Comparison of ENCODE assay signal across 8 cellular contexts in the genomic region with DNA sequence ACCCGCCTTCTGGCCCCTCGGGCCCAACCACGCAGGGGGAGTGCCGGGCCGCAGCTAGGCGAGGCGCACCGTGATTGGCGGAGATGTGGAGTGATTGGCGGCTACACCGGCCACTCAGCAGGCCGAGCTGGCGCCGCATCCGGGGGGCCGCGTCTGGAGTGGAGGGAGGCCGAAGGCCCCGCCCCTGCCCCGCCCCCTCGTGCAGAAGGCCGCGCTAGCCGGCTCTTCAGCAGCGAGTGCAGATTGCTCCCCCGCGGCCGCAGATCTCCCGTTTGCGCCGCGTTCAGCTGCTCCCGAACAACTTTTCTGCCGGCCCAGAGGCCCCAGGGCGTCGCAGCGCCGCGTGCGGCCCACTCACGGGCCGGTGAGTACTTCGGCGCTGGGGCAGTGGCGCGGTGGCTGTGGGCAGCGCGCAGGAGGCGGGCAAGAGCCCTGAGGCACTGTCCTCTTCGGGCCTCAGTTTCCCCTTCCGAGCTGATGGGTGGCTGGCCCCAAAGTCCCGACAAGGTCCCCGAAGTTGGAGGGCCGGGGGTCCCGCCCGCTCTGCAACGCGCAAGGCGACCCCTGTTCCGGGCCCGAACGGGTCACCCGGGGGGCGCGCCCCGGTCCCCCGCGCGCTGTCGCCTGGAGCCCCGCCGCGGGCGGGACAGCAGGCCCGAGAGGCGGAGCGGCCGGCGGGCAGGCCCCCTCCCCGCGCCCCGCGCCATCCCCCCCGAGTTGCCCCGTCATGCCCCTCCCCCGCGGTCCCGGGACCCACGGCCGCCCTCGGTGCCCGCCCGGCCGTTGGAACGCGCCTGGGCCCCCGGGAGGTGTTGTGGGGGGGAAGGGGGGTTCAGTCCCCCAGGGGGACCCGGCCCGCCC. TPM values are rescaled to one million over a fixed set of nuclear protein-coding genes. Genes with fewer than 3 reads are reported as not detected.
DNase-seq lines count a peak whose midpoint lies in the region; ATAC-seq and TF ChIP-seq lines count a peak whose summit lies in the region.

TSS of gene WFS1 (plus strand) at position 200 of the 861 bp plus-strand sequence. CDS start 7,606 bp downstream, outside the sequence.

- no peaks in the 10 kb centered on the region for H3K36me3 Mint-ChIP-seq in T-helper 1 cell treated with Interleukin-12 subunit alpha and Interleukin-12 subunit beta and Interleukin-4 antibody, amounts not matched to agents 30 μg/mL and 1 μg/mL, for 36 hours (ENCODE audit: low read depth)

- no peak within 1 kb of the TSS for H3K27ac Mint-ChIP-seq in T-helper 1 cell treated with Interleukin-12 subunit alpha and Interleukin-12 subunit beta and Interleukin-4 antibody, amounts not matched to agents 30 μg/mL and 1 μg/mL, for 36 hours

- peaks cover 52% of the 10 kb centered on the region for H3K27me3 Mint-ChIP-seq in T-helper 1 cell treated with Interleukin-12 subunit alpha and Interleukin-12 subunit beta and Interleukin-4 antibody, amounts not matched to agents 30 μg/mL and 1 μg/mL, for 36 hours (ENCODE audit: low read depth)

- 1% methylated on average over 89 to 97 of the region's 99 CpGs for WGBS in heart right ventricle, 2 donors
- 0% methylated on average over 4 to 21 of the region's 99 CpGs for WGBS in tibial nerve, 2 donors

- peak within 1 kb of the TSS; percentile 94 for H3K4me3 ChIP-seq in GM12864 (ENCODE audit: low read depth, low read length)
- peak within 1 kb of the TSS; percentile 86 to 100 (median 94) for H3K4me3 ChIP-seq in heart right ventricle
- peak within 1 kb of the TSS; percentile 80 to 99 (median 92) for H3K4me3 ChIP-seq in tibial nerve

- H3K36me3 ChIP-seq in heart right ventricle (no peaks in the 10 kb centered on the region), tibial nerve (no peaks in the 10 kb centered on the region)

- H3K27me3 ChIP-seq in heart right ventricle (peaks cover 0 to 26% (median 0%) of the 10 kb centered on the region in 7 donors), tibial nerve (no peaks in the 10 kb centered on the region)

- intact Hi-C loops in heart right ventricle (cut with DNase I), result loop anchor here in 1 of 10 donors (10.0 kb wide), 1 partner anchor 275 kb away; no protein-coding TSS in a partner anchor

- ATAC-seq in HG02642 (IDR thresholded peaks at IDR 0.05; ENCODE audit: poor library complexity, unreplicated experiment) (peak; percentile 100), heart right ventricle (peak; percentile 98 to 99 (median 99))

- H3K4me3 Mint-ChIP-seq in T-helper 1 cell treated with Interleukin-12 subunit alpha and Interleukin-12 subunit beta and Interleukin-4 antibody, amounts not matched to agents 30 μg/mL and 1 μg/mL, for 36 hours, result peak within 1 kb of the TSS; percentile 80

- DNase-seq in GM12864 (ENCODE audit: low read depth), result peak; percentile 93
- DNase-seq in NCI-H1417 (lab: John Stamatoyannopoulos, UW), result peak; percentile 98 to 99 (median 98)
- peak; percentile 96 for DNase-seq in amniotic stem cell (lab: John Stamatoyannopoulos, UW)
- DNase-seq in heart right ventricle, result peak; percentile 98 to 99
- DNase-seq in pons (ENCODE audit: low spot score), result peak; percentile 97
- DNase-seq in tibial nerve (ENCODE audit: low spot score in 2 of 2), result peak; percentile 97 to 98

- no peaks in the 10 kb centered on the region for H3K9me3 ChIP-seq in heart right ventricle
- no peaks in the 10 kb centered on the region for H3K9me3 ChIP-seq in tibial nerve

- TF ChIP-seq EP300 in tibial nerve (IDR thresholded peaks at IDR 0.05), result peak; percentile 70 to 81

- H3K4me1 ChIP-seq in heart right ventricle (peaks cover 27 to 53% (median 47%) of the 10 kb centered on the region in 9 donors), tibial nerve (peaks cover 0 to 50% (median 35%) of the 10 kb centered on the region in 4 donors)

- TF ChIP-seq POLR2A in tibial nerve (IDR thresholded peaks at IDR 0.05), result peak; percentile 81 to 89

- H3K4me1 Mint-ChIP-seq in T-helper 1 cell treated with Interleukin-12 subunit alpha and Interleukin-12 subunit beta and Interleukin-4 antibody, amounts not matched to agents 30 μg/mL and 1 μg/mL, for 36 hours (ENCODE audit: low read depth), result peaks cover 16% of the 10 kb centered on the region

- TF ChIP-seq CTCF in GM12864 (IDR thresholded peaks at IDR 0.05; ENCODE audit: low read depth, low read length, missing control alignments), result no peak
- TF ChIP-seq CTCF in heart right ventricle (IDR thresholded peaks at IDR 0.05), result peak in 1 of 9 donors; percentile 11
- peak in 1 of 5 experiments; percentile 24 for TF ChIP-seq CTCF in tibial nerve (IDR thresholded peaks at IDR 0.05)

- H3K9me3 Mint-ChIP-seq in T-helper 1 cell treated with Interleukin-12 subunit alpha and Interleukin-12 subunit beta and Interleukin-4 antibody, amounts not matched to agents 30 μg/mL and 1 μg/mL, for 36 hours, result no peaks in the 10 kb centered on the region

- H3K27ac ChIP-seq in heart right ventricle (peak within 1 kb of the TSS; percentile 37 to 92 (median 84)), tibial nerve (peak within 1 kb of the TSS; percentile 40 to 89 (median 78))

RNA-seq across cellular contexts. Expression of gene WFS1, which starts in this region (rescaled TPM):
- total RNA-seq in heart right ventricle (100 to 1,000 TPM in 3 of 10 donors, 10 to 100 TPM in 7; 53.3 to 119 (median 78.3) TPM), tibial nerve (100 to 1,000 TPM in 1 of 4 donors, 10 to 100 TPM in 3; 52.8 to 125 (median 57.9) TPM)
- 10 to 100 TPM; 35.0 to 58.7 TPM for polyA plus RNA-seq in heart right ventricle

Comparison
In these comparisons a context has a peak if more than half of its experiments do, and no peak if none do; other contexts are left out.
1. Peak in every context shown above with its lines: DNase-seq, ATAC-seq, H3K4me3 ChIP-seq and H3K27ac ChIP-seq.